1 cellular context compared by ENCODE assay signal in the genomic region with DNA sequence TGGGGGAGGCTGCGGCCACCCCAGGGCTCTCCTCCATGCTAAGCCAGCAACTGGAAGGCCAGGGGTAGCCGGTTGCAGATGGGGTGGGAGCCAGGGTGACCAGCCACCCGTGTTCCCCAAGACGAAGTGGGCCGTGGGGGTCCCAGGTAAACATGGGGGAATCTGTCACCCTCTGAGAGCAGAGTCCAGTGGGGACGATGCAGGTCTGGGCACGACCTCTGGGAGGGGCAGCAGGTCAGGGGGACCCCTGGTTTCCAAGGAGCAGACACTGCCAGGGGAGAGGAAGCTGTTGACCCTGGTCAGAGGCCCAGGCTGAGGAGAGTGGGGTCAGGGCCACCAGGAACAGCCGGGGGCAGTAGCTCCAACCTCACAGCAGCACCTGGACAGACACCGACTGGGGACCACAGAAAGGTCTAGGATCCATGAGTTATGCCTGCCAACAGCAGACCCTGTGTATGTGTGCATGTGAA.
TF ChIP-seq lines count a peak whose summit lies in the region.

No MANE protein-coding gene starts in this region.

TF ChIP-seq in H1, 55 proteins besides CTCF, POLR2A, EP300 and RAD21:
- no peak for TF ChIP-seq CEBPB (IDR thresholded peaks at IDR 0.05; ENCODE audit: low read depth, low read length)
- TF ChIP-seq EGR1 (IDR thresholded peaks at IDR 0.05; ENCODE audit: borderline replicate concordance, low read depth, low read length), result no peak
- no peak for TF ChIP-seq TEAD4 (IDR thresholded peaks at IDR 0.05; ENCODE audit: low read depth, low read length)
- TF ChIP-seq MAFK (IDR thresholded peaks at IDR 0.05; ENCODE audit: low read depth, low read length), result no peak
- no peak for TF ChIP-seq BCL11A (IDR thresholded peaks at IDR 0.05; ENCODE audit: low read depth in 2 of 2, low read length in 2 of 2)
- no peak for TF ChIP-seq TBP (IDR thresholded peaks at IDR 0.05; ENCODE audit: low read depth, low read length)
- no peak for TF ChIP-seq GABPA (IDR thresholded peaks at IDR 0.05; ENCODE audit: borderline replicate concordance, insufficient read depth, low read length)
- TF ChIP-seq CBX5 (IDR thresholded peaks at IDR 0.05; ENCODE audit: low read depth, low read length), result no peak
- TF ChIP-seq, protein P1, sequence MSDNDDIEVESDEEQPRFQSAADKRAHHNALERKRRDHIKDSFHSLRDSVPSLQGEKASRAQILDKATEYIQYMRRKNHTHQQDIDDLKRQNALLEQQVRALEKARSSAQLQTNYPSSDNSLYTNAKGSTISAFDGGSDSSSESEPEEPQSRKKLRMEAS (IDR thresholded peaks at IDR 0.05), result no peak
- no peak for TF ChIP-seq SIN3A (conservative IDR thresholded peaks at IDR 0.05 in 1 of 2, IDR thresholded peaks at IDR 0.05 in 1 of 2; ENCODE audit: low read depth in 1 of 2, low read length in 2 of 2)
- TF ChIP-seq SP1 (IDR thresholded peaks at IDR 0.05; ENCODE audit: low read depth, low read length), result no peak
- TF ChIP-seq JUN (IDR thresholded peaks at IDR 0.05; ENCODE audit: low read depth, low read length), result no peak
- TF ChIP-seq, protein P2, sequence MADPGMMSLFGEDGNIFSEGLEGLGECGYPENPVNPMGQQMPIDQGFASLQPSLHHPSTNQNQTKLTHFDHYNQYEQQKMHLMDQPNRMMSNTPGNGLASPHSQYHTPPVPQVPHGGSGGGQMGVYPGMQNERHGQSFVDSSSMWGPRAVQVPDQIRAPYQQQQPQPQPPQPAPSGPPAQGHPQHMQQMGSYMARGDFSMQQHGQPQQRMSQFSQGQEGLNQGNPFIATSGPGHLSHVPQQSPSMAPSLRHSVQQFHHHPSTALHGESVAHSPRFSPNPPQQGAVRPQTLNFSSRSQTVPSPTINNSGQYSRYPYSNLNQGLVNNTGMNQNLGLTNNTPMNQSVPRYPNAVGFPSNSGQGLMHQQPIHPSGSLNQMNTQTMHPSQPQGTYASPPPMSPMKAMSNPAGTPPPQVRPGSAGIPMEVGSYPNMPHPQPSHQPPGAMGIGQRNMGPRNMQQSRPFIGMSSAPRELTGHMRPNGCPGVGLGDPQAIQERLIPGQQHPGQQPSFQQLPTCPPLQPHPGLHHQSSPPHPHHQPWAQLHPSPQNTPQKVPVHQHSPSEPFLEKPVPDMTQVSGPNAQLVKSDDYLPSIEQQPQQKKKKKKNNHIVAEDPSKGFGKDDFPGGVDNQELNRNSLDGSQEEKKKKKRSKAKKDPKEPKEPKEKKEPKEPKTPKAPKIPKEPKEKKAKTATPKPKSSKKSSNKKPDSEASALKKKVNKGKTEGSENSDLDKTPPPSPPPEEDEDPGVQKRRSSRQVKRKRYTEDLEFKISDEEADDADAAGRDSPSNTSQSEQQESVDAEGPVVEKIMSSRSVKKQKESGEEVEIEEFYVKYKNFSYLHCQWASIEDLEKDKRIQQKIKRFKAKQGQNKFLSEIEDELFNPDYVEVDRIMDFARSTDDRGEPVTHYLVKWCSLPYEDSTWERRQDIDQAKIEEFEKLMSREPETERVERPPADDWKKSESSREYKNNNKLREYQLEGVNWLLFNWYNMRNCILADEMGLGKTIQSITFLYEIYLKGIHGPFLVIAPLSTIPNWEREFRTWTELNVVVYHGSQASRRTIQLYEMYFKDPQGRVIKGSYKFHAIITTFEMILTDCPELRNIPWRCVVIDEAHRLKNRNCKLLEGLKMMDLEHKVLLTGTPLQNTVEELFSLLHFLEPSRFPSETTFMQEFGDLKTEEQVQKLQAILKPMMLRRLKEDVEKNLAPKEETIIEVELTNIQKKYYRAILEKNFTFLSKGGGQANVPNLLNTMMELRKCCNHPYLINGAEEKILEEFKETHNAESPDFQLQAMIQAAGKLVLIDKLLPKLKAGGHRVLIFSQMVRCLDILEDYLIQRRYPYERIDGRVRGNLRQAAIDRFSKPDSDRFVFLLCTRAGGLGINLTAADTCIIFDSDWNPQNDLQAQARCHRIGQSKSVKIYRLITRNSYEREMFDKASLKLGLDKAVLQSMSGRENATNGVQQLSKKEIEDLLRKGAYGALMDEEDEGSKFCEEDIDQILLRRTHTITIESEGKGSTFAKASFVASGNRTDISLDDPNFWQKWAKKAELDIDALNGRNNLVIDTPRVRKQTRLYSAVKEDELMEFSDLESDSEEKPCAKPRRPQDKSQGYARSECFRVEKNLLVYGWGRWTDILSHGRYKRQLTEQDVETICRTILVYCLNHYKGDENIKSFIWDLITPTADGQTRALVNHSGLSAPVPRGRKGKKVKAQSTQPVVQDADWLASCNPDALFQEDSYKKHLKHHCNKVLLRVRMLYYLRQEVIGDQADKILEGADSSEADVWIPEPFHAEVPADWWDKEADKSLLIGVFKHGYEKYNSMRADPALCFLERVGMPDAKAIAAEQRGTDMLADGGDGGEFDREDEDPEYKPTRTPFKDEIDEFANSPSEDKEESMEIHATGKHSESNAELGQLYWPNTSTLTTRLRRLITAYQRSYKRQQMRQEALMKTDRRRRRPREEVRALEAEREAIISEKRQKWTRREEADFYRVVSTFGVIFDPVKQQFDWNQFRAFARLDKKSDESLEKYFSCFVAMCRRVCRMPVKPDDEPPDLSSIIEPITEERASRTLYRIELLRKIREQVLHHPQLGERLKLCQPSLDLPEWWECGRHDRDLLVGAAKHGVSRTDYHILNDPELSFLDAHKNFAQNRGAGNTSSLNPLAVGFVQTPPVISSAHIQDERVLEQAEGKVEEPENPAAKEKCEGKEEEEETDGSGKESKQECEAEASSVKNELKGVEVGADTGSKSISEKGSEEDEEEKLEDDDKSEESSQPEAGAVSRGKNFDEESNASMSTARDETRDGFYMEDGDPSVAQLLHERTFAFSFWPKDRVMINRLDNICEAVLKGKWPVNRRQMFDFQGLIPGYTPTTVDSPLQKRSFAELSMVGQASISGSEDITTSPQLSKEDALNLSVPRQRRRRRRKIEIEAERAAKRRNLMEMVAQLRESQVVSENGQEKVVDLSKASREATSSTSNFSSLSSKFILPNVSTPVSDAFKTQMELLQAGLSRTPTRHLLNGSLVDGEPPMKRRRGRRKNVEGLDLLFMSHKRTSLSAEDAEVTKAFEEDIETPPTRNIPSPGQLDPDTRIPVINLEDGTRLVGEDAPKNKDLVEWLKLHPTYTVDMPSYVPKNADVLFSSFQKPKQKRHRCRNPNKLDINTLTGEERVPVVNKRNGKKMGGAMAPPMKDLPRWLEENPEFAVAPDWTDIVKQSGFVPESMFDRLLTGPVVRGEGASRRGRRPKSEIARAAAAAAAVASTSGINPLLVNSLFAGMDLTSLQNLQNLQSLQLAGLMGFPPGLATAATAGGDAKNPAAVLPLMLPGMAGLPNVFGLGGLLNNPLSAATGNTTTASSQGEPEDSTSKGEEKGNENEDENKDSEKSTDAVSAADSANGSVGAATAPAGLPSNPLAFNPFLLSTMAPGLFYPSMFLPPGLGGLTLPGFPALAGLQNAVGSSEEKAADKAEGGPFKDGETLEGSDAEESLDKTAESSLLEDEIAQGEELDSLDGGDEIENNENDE (IDR thresholded peaks at IDR 0.05; ENCODE audit: insufficient replicate concordance, low read length), result no peak
- TF ChIP-seq, protein P3, sequence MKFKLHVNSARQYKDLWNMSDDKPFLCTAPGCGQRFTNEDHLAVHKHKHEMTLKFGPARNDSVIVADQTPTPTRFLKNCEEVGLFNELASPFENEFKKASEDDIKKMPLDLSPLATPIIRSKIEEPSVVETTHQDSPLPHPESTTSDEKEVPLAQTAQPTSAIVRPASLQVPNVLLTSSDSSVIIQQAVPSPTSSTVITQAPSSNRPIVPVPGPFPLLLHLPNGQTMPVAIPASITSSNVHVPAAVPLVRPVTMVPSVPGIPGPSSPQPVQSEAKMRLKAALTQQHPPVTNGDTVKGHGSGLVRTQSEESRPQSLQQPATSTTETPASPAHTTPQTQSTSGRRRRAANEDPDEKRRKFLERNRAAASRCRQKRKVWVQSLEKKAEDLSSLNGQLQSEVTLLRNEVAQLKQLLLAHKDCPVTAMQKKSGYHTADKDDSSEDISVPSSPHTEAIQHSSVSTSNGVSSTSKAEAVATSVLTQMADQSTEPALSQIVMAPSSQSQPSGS (IDR thresholded peaks at IDR 0.05; ENCODE audit: low read length), result no peak
- TF ChIP-seq, protein P4, sequence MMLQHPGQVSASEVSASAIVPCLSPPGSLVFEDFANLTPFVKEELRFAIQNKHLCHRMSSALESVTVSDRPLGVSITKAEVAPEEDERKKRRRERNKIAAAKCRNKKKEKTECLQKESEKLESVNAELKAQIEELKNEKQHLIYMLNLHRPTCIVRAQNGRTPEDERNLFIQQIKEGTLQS (IDR thresholded peaks at IDR 0.05; ENCODE audit: insufficient read depth, low read depth, low read length), result no peak
- no peak for TF ChIP-seq RNF2 (IDR thresholded peaks at IDR 0.05; ENCODE audit: borderline replicate concordance, low read depth, low read length, missing control alignments, poor library complexity, severe bottlenecking)
- no peak for TF ChIP-seq CBX8 (IDR thresholded peaks at IDR 0.05; ENCODE audit: borderline replicate concordance, low read depth, low read length)
- no peak for TF ChIP-seq NRF1 (IDR thresholded peaks at IDR 0.05; ENCODE audit: low read depth, low read length)
- no peak for TF ChIP-seq ASH2L (IDR thresholded peaks at IDR 0.05; ENCODE audit: low read length)
- TF ChIP-seq JUND (IDR thresholded peaks at IDR 0.05; ENCODE audit: low read length), result no peak
